8 cellular contexts compared by ENCODE assay signal in the genomic region with DNA sequence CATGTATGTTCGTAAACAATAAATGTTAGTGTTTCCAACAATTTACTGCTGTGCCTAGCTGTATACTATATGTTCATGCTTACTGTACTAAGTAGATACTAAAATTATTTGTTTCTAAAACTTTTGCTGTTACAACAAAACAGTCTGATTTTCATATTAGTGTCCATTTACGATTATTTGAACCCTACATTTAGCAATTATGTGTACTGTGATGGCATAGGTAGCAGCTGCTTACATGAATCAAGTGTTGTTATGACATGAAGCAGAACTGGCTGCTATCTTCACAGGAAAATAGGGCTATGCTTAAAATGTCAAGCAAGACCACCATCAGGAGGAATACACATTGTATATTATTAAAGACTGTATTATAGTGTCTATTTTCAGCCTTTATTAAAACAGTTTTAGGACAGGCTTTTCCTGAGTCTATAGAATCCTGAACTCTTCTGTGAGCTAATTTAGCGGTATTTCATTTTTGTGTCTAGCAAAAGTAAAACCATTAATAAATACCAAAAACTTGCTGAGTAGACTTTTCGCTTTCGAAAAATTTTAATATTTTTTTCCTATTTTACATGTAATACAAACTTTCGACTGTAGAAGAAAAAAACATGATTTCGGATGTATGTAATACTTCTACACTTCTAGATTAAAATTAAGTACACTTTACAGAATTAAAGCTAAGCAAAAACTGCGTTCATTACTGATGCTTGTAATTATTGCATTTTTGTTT. TPM values are rescaled to one million over a fixed set of nuclear protein-coding genes. Genes with fewer than 3 reads are reported as not detected.
DNase-seq lines count a peak whose midpoint lies in the region; ATAC-seq and TF ChIP-seq lines count a peak whose summit lies in the region.

No MANE protein-coding gene starts in this region.

- peak overlapping the region; percentile 53 to 66 for H3K4me3 ChIP-seq in gastroesophageal sphincter

- H3K9me3 Mint-ChIP-seq in stimulated activated memory B cell treated with anti-CD40 and anti-IgM and Interleukin-4, amounts not matched to agents 10 μg/mL and 1 μg/mL and 100 μg/mL, for 72 hours: no peaks in the 10 kb centered on the region

- TF ChIP-seq POLR2A in gastroesophageal sphincter (IDR thresholded peaks at IDR 0.05): no peak

- no peak for ATAC-seq in gastroesophageal sphincter
- ATAC-seq in stimulated activated memory B cell treated with anti-CD40 and anti-IgM and Interleukin-4, amounts not matched to agents 10 μg/mL and 1 μg/mL and 100 μg/mL, for 72 hours: no peak

- TF ChIP-seq CTCF in VCaP (conservative IDR thresholded peaks at IDR 0.05) (no peak), gastroesophageal sphincter (IDR thresholded peaks at IDR 0.05) (no peak)

- TF ChIP-seq EP300 in gastroesophageal sphincter (IDR thresholded peaks at IDR 0.05): no peak

- peak overlapping the region; percentile 94 for H3K4me3 Mint-ChIP-seq in stimulated activated memory B cell treated with anti-CD40 and anti-IgM and Interleukin-4, amounts not matched to agents 10 μg/mL and 1 μg/mL and 100 μg/mL, for 72 hours

- no peaks in the 10 kb centered on the region for H3K27me3 ChIP-seq in gastroesophageal sphincter

- no peaks in the 10 kb centered on the region for H3K36me3 ChIP-seq in gastroesophageal sphincter

- peaks cover 0 to 19% (median 5%) of the 10 kb centered on the region in 3 donors for H3K4me1 ChIP-seq in gastroesophageal sphincter

- H3K9me3 ChIP-seq in gastroesophageal sphincter: no peaks in the 10 kb centered on the region

- peaks cover 17% of the 10 kb centered on the region for H3K36me3 Mint-ChIP-seq in stimulated activated memory B cell treated with anti-CD40 and anti-IgM and Interleukin-4, amounts not matched to agents 10 μg/mL and 1 μg/mL and 100 μg/mL, for 72 hours

- peak overlapping the region; percentile 96 for H3K27ac Mint-ChIP-seq in stimulated activated memory B cell treated with anti-CD40 and anti-IgM and Interleukin-4, amounts not matched to agents 10 μg/mL and 1 μg/mL and 100 μg/mL, for 72 hours

- 39 to 63% methylated on average over 8 of the region's 8 CpGs for WGBS in gastroesophageal sphincter (ENCODE audit: low coverage in 1 of 2), 2 donors

- H3K27ac ChIP-seq in VCaP (peak overlapping the region; percentile 92), gastroesophageal sphincter (peak overlapping the region; percentile 82 to 95 (median 94))

- no peaks in the 10 kb centered on the region for H3K27me3 Mint-ChIP-seq in stimulated activated memory B cell treated with anti-CD40 and anti-IgM and Interleukin-4, amounts not matched to agents 10 μg/mL and 1 μg/mL and 100 μg/mL, for 72 hours

- peaks cover 25% of the 10 kb centered on the region for H3K4me1 Mint-ChIP-seq in stimulated activated memory B cell treated with anti-CD40 and anti-IgM and Interleukin-4, amounts not matched to agents 10 μg/mL and 1 μg/mL and 100 μg/mL, for 72 hours

- DNase-seq in NCI-H1092 treated with DMSO at 0.1 percent for 48 hours (lab: John Stamatoyannopoulos, UW) (peak; percentile 58), NCI-H1092 (lab: John Stamatoyannopoulos, UW) (no peak), GDM1 (lab: John Stamatoyannopoulos, UW) (no peak), D341Med (ENCODE audit: low spot score) (no peak), ureter (ENCODE audit: low spot score) (no peak)

RNA-seq across cellular contexts. Expression of gene WDR89, which starts 1.1 kb away (rescaled TPM):
- total RNA-seq in gastroesophageal sphincter (10 to 100 TPM in 2 of 4 donors, 1 to 10 TPM in 2; 5.9 to 18.8 (median 12.5) TPM), ureter (19.3 TPM)
